In genomic region chr4:173334085-173334890, GRCh38 we compare ENCODE assay signal across 8 cellular contexts. TPM values are rescaled to one million over a fixed set of nuclear protein-coding genes. Genes with fewer than 3 reads are reported as not detected.
DNase-seq lines count a peak whose midpoint lies in the region; ATAC-seq and TF ChIP-seq lines count a peak whose summit lies in the region.

HMGB2 (minus strand) TSS chr4:173334358; CDS start chr4:173333649, 709 bp downstream.

- CTCF ChIA-PET in activated CD8-positive, alpha-beta memory T cell treated with anti-CD3 and anti-CD28 coated beads for 36 hours (lab: Charles Lee), result interaction anchor here (0.9 to 1.9 kb wide), 3 partner anchors 13 to 38 kb away, joined by 3 to 13 read pairs (median 3); partner anchors contain the start of gene SAP30

- H3K4me1 ChIP-seq in lung (ENCODE audit: control insufficient read depth in 2 of 2, insufficient read depth in 2 of 2, low read length in 2 of 2), result peaks cover 0 to 5% of the 10 kb centered on the region in 2 donors

- H3K36me3 ChIP-seq in lung (ENCODE audit: control insufficient read depth in 2 of 2, insufficient read depth in 2 of 2, low read length in 2 of 2), result no peaks in the 10 kb centered on the region

- DNase-seq in CMK (ENCODE audit: low read depth), result peak; percentile 99
- DNase-seq in GM20000 (ENCODE audit: low spot score), result peak; percentile 99
- peak; percentile 98 for DNase-seq in HT-29 (ENCODE audit: low spot score)
- DNase-seq in NOMO-1 (lab: John Stamatoyannopoulos, UW; ENCODE audit: unreplicated experiment in 2 of 2), result peak; percentile 99 to 100
- DNase-seq in effector CD8-positive, alpha-beta T cell (lab: John Stamatoyannopoulos, UW), result peak; percentile 99
- DNase-seq in lung (ENCODE audit: low spot score), result peak; percentile 100
- peak; percentile 99 for DNase-seq in stimulated activated CD4-positive, alpha-beta T cell treated with anti-CD3 and anti-CD28 coated beads, TNF-alpha, amount 100 ng/mL, for 4 hours (ENCODE audit: low read depth in 3 of 3)

- H3K27me3 ChIP-seq in lung (ENCODE audit: control insufficient read depth, insufficient read depth), result no peaks in the 10 kb centered on the region

- TF ChIP-seq CTCF in GM20000 (IDR thresholded peaks at IDR 0.05; ENCODE audit: extremely low read depth, missing control alignments) (no peak), lung (IDR thresholded peaks at IDR 0.05; ENCODE audit: control extremely low read depth, extremely low read depth) (no peak)

- ATAC-seq in lung (ENCODE audit: insufficient read depth, low FRiP score), result peak; percentile 98

- peak within 1 kb of the TSS; percentile 94 for H3K27ac ChIP-seq in lung (ENCODE audit: low read depth in 1 of 2, low read length in 1 of 2)

- peak within 1 kb of the TSS; percentile 88 for H3K4me3 ChIP-seq in lung

- 0 to 1% methylated on average over 61 of the region's 61 CpGs for WGBS in lung, 2 donors

- no peaks in the 10 kb centered on the region for H3K9me3 ChIP-seq in lung (ENCODE audit: control insufficient read depth in 2 of 2, insufficient read depth in 1 of 2, low read length in 1 of 2)

- POLR2A ChIA-PET in activated CD8-positive, alpha-beta memory T cell treated with anti-CD3 and anti-CD28 coated beads for 36 hours (lab: Charles Lee), result interaction anchor here (0.6 to 4.7 kb wide), 6 partner anchors 15 to 166 kb away, joined by 3 to 131 read pairs (median 4); partner anchors contain the start of genes GALNT7 and SAP30

RNA-seq across cellular contexts. Expression of gene HMGB2, which starts in this region (rescaled TPM):
- total RNA-seq in HT-29 (2014; rRNA removed; shearing (Covaris generic)), result 113 and 133 TPM in 2 replicates
- total RNA-seq in activated CD8-positive, alpha-beta memory T cell treated with anti-CD3 and anti-CD28 coated beads for 36 hours, result 100 to 1,000 TPM; 368 to 370 TPM
- total RNA-seq in lung, result 10 to 100 TPM; 57.9 to 84.4 TPM
- 100 to 1,000 TPM; 126 to 187 TPM for polyA plus RNA-seq in lung

Comparison
In these comparisons a context has a peak if more than half of its experiments do, and no peak if none do; other contexts are left out.
1. Peak in every context shown above with its lines: DNase-seq, ATAC-seq, H3K4me3 ChIP-seq and H3K27ac ChIP-seq.